14 cellular contexts compared by ENCODE assay signal in the genomic region with DNA sequence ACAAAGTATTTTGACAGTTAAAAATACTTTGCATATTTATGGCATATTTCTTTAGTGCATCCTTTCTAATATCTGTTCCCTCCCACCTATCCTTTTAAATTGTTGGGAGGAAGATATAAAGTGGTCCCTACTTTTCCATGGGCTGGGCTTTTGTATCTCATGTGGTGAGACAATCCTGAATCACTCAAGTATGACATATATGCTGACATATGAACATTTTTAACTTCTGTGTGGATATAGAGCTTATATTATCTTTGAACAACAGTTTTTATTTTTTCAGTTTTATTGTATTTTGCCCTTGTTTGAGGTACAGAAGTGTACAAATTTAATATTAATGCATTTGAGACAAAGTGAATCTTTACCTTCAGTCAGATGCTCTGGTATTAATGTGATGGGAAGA. TPM values are rescaled to one million over a fixed set of nuclear protein-coding genes. Genes with fewer than 3 reads are reported as not detected.
DNase-seq lines count a peak whose midpoint lies in the region; ATAC-seq, FAIRE-seq and TF ChIP-seq lines count a peak whose summit lies in the region.
"Had no signal": no experiment of that assay in that cellular context is flagged by ENCODE, and none has a peak within 500 bp of the region (broad histone marks: within the 10 kb centered on the region; RNA-seq: fewer than 3 reads in every experiment).

No MANE protein-coding gene starts in this region.

- H3K4me1 ChIP-seq in iPS-18a (ENCODE audit: control insufficient read depth, low read depth, low read length) (peaks cover 21% of the 10 kb centered on the region), thoracic aorta (ENCODE audit: control insufficient read depth in 1 of 2, low read depth in 2 of 2) (peaks cover 31 to 43% of the 10 kb centered on the region in 2 donors)

- no peaks in the 10 kb centered on the region for H3K27me3 Mint-ChIP-seq in activated naive CD4-positive, alpha-beta T cell treated with anti-CD3 and anti-CD28 coated beads, Interleukin-2, amount 50 U/mL, for 24 hours
- no peaks in the 10 kb centered on the region for H3K27me3 Mint-ChIP-seq in activated T-helper 17 cell treated with anti-CD3 and anti-CD28 coated beads, Interleukin-2, amount 50 U/mL, for 72 hours
- H3K27me3 Mint-ChIP-seq: activated CD4-positive, alpha-beta T cell treated with anti-CD3 and anti-CD28 coated beads, Interleukin-2, amount 10 ng/mL, durations not matched to agents 7 days and 5 days; activated naive CD4-positive, alpha-beta T cell treated with anti-CD3 and anti-CD28 coated beads, Interleukin-2, amount 10 ng/mL, durations not matched to agents 7 days and 5 days had no signal

- no peaks in the 10 kb centered on the region for H3K9me3 Mint-ChIP-seq in activated naive CD4-positive, alpha-beta T cell treated with anti-CD3 and anti-CD28 coated beads, Interleukin-2, amount 50 U/mL, for 24 hours
- H3K9me3 Mint-ChIP-seq in activated naive CD4-positive, alpha-beta T cell treated with anti-CD3 and anti-CD28 coated beads, Interleukin-2, amount 50 U/mL, for 72 hours, result no peaks in the 10 kb centered on the region
- no peaks in the 10 kb centered on the region for H3K9me3 Mint-ChIP-seq in activated T-helper 17 cell treated with anti-CD3 and anti-CD28 coated beads, Interleukin-2, amount 50 U/mL, for 72 hours
- H3K9me3 Mint-ChIP-seq: activated CD4-positive, alpha-beta T cell treated with anti-CD3 and anti-CD28 coated beads, Interleukin-2, amount 10 ng/mL, durations not matched to agents 7 days and 5 days; activated naive CD4-positive, alpha-beta T cell treated with anti-CD3 and anti-CD28 coated beads, Interleukin-2, amount 10 ng/mL, durations not matched to agents 7 days and 5 days had no signal

- peaks cover 49% of the 10 kb centered on the region for H3K4me1 Mint-ChIP-seq in activated naive CD4-positive, alpha-beta T cell treated with anti-CD3 and anti-CD28 coated beads, Interleukin-2, amount 50 U/mL, for 24 hours
- peaks cover 20% of the 10 kb centered on the region for H3K4me1 Mint-ChIP-seq in activated T-helper 17 cell treated with anti-CD3 and anti-CD28 coated beads, Interleukin-2, amount 50 U/mL, for 72 hours

- peak overlapping the region; percentile 51 for H3K27ac Mint-ChIP-seq in activated naive CD4-positive, alpha-beta T cell treated with anti-CD3 and anti-CD28 coated beads, Interleukin-2, amount 50 U/mL, for 24 hours
- no peak overlapping the region for H3K27ac Mint-ChIP-seq in activated naive CD4-positive, alpha-beta T cell treated with anti-CD3 and anti-CD28 coated beads, Interleukin-2, amount 50 U/mL, for 72 hours
- peak overlapping the region; percentile 87 for H3K27ac Mint-ChIP-seq in activated T-helper 17 cell treated with anti-CD3 and anti-CD28 coated beads, Interleukin-2, amount 50 U/mL, for 72 hours
- H3K27ac Mint-ChIP-seq: activated CD4-positive, alpha-beta T cell treated with anti-CD3 and anti-CD28 coated beads, Interleukin-2, amount 10 ng/mL, durations not matched to agents 7 days and 5 days; activated naive CD4-positive, alpha-beta T cell treated with anti-CD3 and anti-CD28 coated beads, Interleukin-2, amount 10 ng/mL, durations not matched to agents 7 days and 5 days had no signal

- FAIRE-seq in HTR-8/SVneo (lab: Jason Lieb, UNC), result no peak

- in situ Hi-C loops in G401 (cut with HindIII; ENCODE audit: low sequenced_read_pairs), result no loop called here

- no peaks in the 10 kb centered on the region for H3K9me3 ChIP-seq in iPS-18a (ENCODE audit: control insufficient read depth, low read depth, low read length)
- H3K9me3 ChIP-seq in thoracic aorta, result no peaks in the 10 kb centered on the region
- H3K9me3 ChIP-seq: heart left ventricle, thyroid gland had no signal

- ATAC-seq in activated naive CD4-positive, alpha-beta T cell treated with anti-CD3 and anti-CD28 coated beads, Interleukin-2, amount 50 U/mL, for 72 hours, result no peak
- ATAC-seq in activated T-helper 17 cell treated with anti-CD3 and anti-CD28 coated beads, Interleukin-2, amount 50 U/mL, for 72 hours (replicated peaks), result no peak
- ATAC-seq in thoracic aorta (ENCODE audit: insufficient number of reproducible peaks, low FRiP score, low read depth) (no peak), GM21717 (IDR thresholded peaks at IDR 0.05; ENCODE audit: unreplicated experiment) (no peak)
- ATAC-seq: heart left ventricle had no signal

- H3K27me3 ChIP-seq in iPS-18a (ENCODE audit: control insufficient read depth, insufficient read depth, low read length) (no peaks in the 10 kb centered on the region), thoracic aorta (replicated peaks; ENCODE audit: insufficient read depth) (no peaks in the 10 kb centered on the region)
- H3K27me3 ChIP-seq: heart left ventricle, thyroid gland had no signal

- no peak for DNase-seq in activated naive CD4-positive, alpha-beta T cell treated with anti-CD3 and anti-CD28 coated beads, Interleukin-2, amount 50 U/mL, for 72 hours (ENCODE audit: low spot score in 2 of 2)
- DNase-seq in thoracic aorta (ENCODE audit: low spot score) (no peak), HTR-8/SVneo (ENCODE audit: insufficient read length, low spot score) (no peak), G401 (ENCODE audit: low spot score) (no peak)
- DNase-seq: activated CD4-positive, alpha-beta T cell treated with anti-CD3 and anti-CD28 coated beads, Interleukin-2, amount 10 ng/mL, durations not matched to agents 7 days and 5 days; activated naive CD4-positive, alpha-beta T cell treated with anti-CD3 and anti-CD28 coated beads, Interleukin-2, amount 10 ng/mL, durations not matched to agents 7 days and 5 days; heart left ventricle; NCI-H1694; retina; thyroid gland had no signal

- H3K36me3 ChIP-seq in iPS-18a (ENCODE audit: control insufficient read depth, low read depth, low read length) (peaks cover 44% of the 10 kb centered on the region), thoracic aorta (peaks cover 2% of the 10 kb centered on the region)

- H3K27ac ChIP-seq in iPS-18a (ENCODE audit: low read length), result no peak overlapping the region
- no peak overlapping the region for H3K27ac ChIP-seq in thoracic aorta
- H3K27ac ChIP-seq: thyroid gland had no signal

- H3K4me3 Mint-ChIP-seq in activated naive CD4-positive, alpha-beta T cell treated with anti-CD3 and anti-CD28 coated beads, Interleukin-2, amount 50 U/mL, for 24 hours, result peak overlapping the region; percentile 97
- H3K4me3 Mint-ChIP-seq in activated T-helper 17 cell treated with anti-CD3 and anti-CD28 coated beads, Interleukin-2, amount 50 U/mL, for 72 hours, result peak overlapping the region; percentile 92
- H3K4me3 Mint-ChIP-seq: activated naive CD4-positive, alpha-beta T cell treated with anti-CD3 and anti-CD28 coated beads, Interleukin-2, amount 10 ng/mL, durations not matched to agents 7 days and 5 days had no signal

- H3K36me3 Mint-ChIP-seq in activated naive CD4-positive, alpha-beta T cell treated with anti-CD3 and anti-CD28 coated beads, Interleukin-2, amount 50 U/mL, for 24 hours, result peaks cover 11% of the 10 kb centered on the region
- H3K36me3 Mint-ChIP-seq in activated naive CD4-positive, alpha-beta T cell treated with anti-CD3 and anti-CD28 coated beads, Interleukin-2, amount 50 U/mL, for 72 hours, result peaks cover 7 to 14% of the 10 kb centered on the region in 2 donors
- H3K36me3 Mint-ChIP-seq in activated T-helper 17 cell treated with anti-CD3 and anti-CD28 coated beads, Interleukin-2, amount 50 U/mL, for 72 hours (ENCODE audit: low read depth), result peaks cover 52% of the 10 kb centered on the region

- H3K4me3 ChIP-seq in iPS-18a (ENCODE audit: low read length), result peak overlapping the region; percentile 95
- H3K4me3 ChIP-seq in thoracic aorta, result peak overlapping the region; percentile 22
- H3K4me3 ChIP-seq: thyroid gland had no signal

- TF ChIP-seq CTCF in thoracic aorta (IDR thresholded peaks at IDR 0.05), result no peak

- H3K9ac ChIP-seq in iPS-18a (ENCODE audit: low read length), result no peak overlapping the region

RNA-seq across cellular contexts. Expression of a gene that starts 3.4 kb away (rescaled TPM):
- 10 to 100 TPM; 85.1 to 94.0 TPM for total RNA-seq in activated naive CD4-positive, alpha-beta T cell treated with anti-CD3 and anti-CD28 coated beads, Interleukin-2, amount 50 U/mL, for 72 hours
- 100 to 1,000 TPM in 1 of 2 donors, 10 to 100 TPM in 1; 42.4 to 106 TPM for total RNA-seq in activated T-helper 17 cell treated with anti-CD3 and anti-CD28 coated beads, Interleukin-2, amount 50 U/mL, for 72 hours
- 100 to 1,000 TPM in 1 of 2 donors, 10 to 100 TPM in 1; 94.2 to 102 TPM for total RNA-seq in thoracic aorta
- total RNA-seq in G401 (2014; rRNA removed; shearing (Covaris generic)), result 60.2 and 86.6 TPM in 2 replicates

Comparison
In these comparisons a context has a peak if more than half of its experiments do, and no peak if none do; other contexts are left out.
1. H3K27ac Mint-ChIP-seq: peak in activated naive CD4-positive, alpha-beta T cell treated with anti-CD3 and anti-CD28 coated beads, Interleukin-2, amount 50 U/mL, for 24 hours (single experiment) and activated T-helper 17 cell treated with anti-CD3 and anti-CD28 coated beads, Interleukin-2, amount 50 U/mL, for 72 hours (single experiment); none in activated naive CD4-positive, alpha-beta T cell treated with anti-CD3 and anti-CD28 coated beads, Interleukin-2, amount 50 U/mL, for 72 hours (0 of 2).